Comparison of ENCODE assay signal across 3 cellular contexts in the genomic region with DNA sequence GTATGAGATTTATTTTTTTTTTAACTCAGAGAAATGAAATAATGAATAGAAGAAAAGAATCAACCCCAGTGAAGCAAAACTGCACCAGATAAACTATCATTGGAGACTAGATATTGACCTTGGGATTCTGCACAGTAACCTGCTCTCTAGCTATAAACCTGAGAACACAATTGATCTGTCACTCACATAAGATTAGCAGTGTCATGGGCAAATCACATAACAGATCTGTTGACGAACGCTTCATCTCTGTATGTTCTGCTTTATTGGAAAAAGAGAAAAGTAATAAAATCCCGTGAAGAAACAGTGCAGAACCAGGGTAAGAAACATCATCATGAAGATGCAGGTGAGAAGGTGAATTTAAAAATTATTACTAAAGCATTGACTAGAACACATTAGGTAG.
"Had no signal": no experiment of that assay in that cellular context is flagged by ENCODE, and none has a peak within 500 bp of the region (broad histone marks: within the 10 kb centered on the region; RNA-seq: fewer than 3 reads in every experiment).

No MANE protein-coding gene starts in this region.

- H3K4me3 ChIP-seq: GM12878 had no signal

- DNase-seq: GDM1, GF-D8 had no signal
